In the genomic region with DNA sequence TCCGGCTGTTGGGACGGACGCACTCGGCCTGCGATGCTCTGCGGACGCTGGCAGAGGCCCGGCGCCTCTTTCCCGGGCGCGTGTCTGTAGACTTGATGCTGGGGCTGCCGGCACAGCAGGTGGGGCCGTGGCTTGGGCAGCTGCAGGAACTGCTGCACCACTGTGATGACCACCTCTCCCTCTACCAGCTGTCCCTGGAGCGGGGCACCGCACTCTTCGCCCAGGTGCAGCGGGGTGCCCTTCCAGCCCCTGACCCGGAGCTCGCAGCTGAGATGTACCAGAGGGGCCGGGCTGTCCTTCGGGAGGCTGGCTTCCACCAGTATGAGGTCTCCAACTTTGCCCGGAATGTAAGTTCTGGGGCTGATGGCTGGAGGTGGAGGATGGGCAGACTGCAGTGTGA, we compare ENCODE assay signal across 13 cellular contexts. TPM values are rescaled to one million over a fixed set of nuclear protein-coding genes. Genes with fewer than 3 reads are reported as not detected.
DNase-seq lines count a peak whose midpoint lies in the region; ATAC-seq and TF ChIP-seq lines count a peak whose summit lies in the region.
"Had no signal": no experiment of that assay in that cellular context is flagged by ENCODE, and none has a peak within 500 bp of the region (broad histone marks: within the 10 kb centered on the region; RNA-seq: fewer than 3 reads in every experiment).

No MANE protein-coding gene starts in this region.

- H3K36me3 ChIP-seq in mammary epithelial cell (ENCODE audit: insufficient read depth, low read length) (peaks cover 2% of the 10 kb centered on the region), neuronal stem cell (replicated peaks in 1 of 2; ENCODE audit: control insufficient read depth in 2 of 2, insufficient read depth in 2 of 2, low read length in 2 of 2) (peaks cover 2 to 18% of the 10 kb centered on the region in 2 donors), upper lobe of left lung (peaks cover 3 to 46% (median 26%) of the 10 kb centered on the region in 4 donors)

- POLR2A ChIA-PET in MCF 10A (lab: Yijun Ruan, JAX) = interaction anchor here (1.0 kb wide), 2 partner anchors 19 to 60 kb away, joined by 3 to 4 read pairs; no protein-coding TSS in a partner anchor

- no peaks in the 10 kb centered on the region for H3K79me1 ChIP-seq in neuronal stem cell (ENCODE audit: low read depth, low read length)

- no TSS peak for BruUV-seq in MCF 10A (replicated peaks; lab: Mats Ljungman, UMichigan)
- no TSS peak for BruUV-seq in mammary epithelial cell (replicated peaks; lab: Mats Ljungman, UMichigan)

- H3K4me3 ChIP-seq in mammary epithelial cell (replicated peaks in 1 of 3; ENCODE audit: insufficient read depth in 1 of 3, low read depth in 2 of 3, low read length in 3 of 3) (no peak overlapping the region), neuronal stem cell (ENCODE audit: low read length in 2 of 2) (no peak overlapping the region), upper lobe of left lung (no peak overlapping the region)

- H2BK15ac ChIP-seq in neuronal stem cell (ENCODE audit: low read length) = no peak overlapping the region

- H4K91ac ChIP-seq in neuronal stem cell (ENCODE audit: low read depth, low read length, poor library complexity) = no peak overlapping the region

- H3K9ac ChIP-seq in mammary epithelial cell (ENCODE audit: insufficient read depth, low read length) = no peak overlapping the region
- no peak overlapping the region for H3K9ac ChIP-seq in neuronal stem cell (ENCODE audit: low read depth, low read length, poor library complexity)

- no peak for ATAC-seq in upper lobe of left lung (ENCODE audit: low FRiP score in 2 of 2)

- no peak overlapping the region for H2BK5ac ChIP-seq in neuronal stem cell (ENCODE audit: low read length)

- peak overlapping the region; percentile 17 for H3K4ac ChIP-seq in neuronal stem cell (ENCODE audit: low read length)

- peak overlapping the region; percentile 26 for H3K23ac ChIP-seq in neuronal stem cell (ENCODE audit: low read depth, low read length, poor library complexity)

- no peak overlapping the region for H2BK120ac ChIP-seq in neuronal stem cell (ENCODE audit: low read depth, low read length)

- peaks cover 29% of the 10 kb centered on the region for H3K79me2 ChIP-seq in mammary epithelial cell (ENCODE audit: insufficient read depth, low read length)

- 77% methylated on average over 18 of the region's 23 CpGs for WGBS in mammary epithelial cell (ENCODE audit: low coverage, missing lambda C conversion rate)
- no CpG with 5 or more reads among the region's 23 CpGs for WGBS in neuronal stem cell (ENCODE audit: extremely low coverage in 2 of 2, insufficient read length in 2 of 2, insufficient replicate concordance in 1 of 2), 2 donors
- WGBS in upper lobe of left lung, 2 donors = 92 to 94% methylated on average over 14 to 15 of the region's 23 CpGs

- H3K9me3 ChIP-seq in mammary epithelial cell (replicated peaks; ENCODE audit: insufficient read depth, low read length) = no peaks in the 10 kb centered on the region
- H3K9me3 ChIP-seq in neuronal stem cell (replicated peaks in 1 of 2; ENCODE audit: control insufficient read depth in 2 of 2, insufficient read depth in 1 of 2, low read depth in 1 of 2, low read length in 2 of 2) = no peaks in the 10 kb centered on the region
- H3K9me3 ChIP-seq in upper lobe of left lung = no peaks in the 10 kb centered on the region

- H3K36me3 Mint-ChIP-seq in MCF 10A (ENCODE audit: insufficient read depth, unreplicated experiment) = peaks cover 55% of the 10 kb centered on the region

- peak overlapping the region; percentile 61 for H3K18ac ChIP-seq in neuronal stem cell (ENCODE audit: low read length)

- no peak overlapping the region for H2AFZ ChIP-seq in mammary epithelial cell (ENCODE audit: low read depth, low read length)
- no peak overlapping the region for H2AFZ ChIP-seq in neuronal stem cell (ENCODE audit: low read length)

- CTCF ChIA-PET in MCF 10A (lab: Yijun Ruan, JAX) (interaction anchor here (0.6 to 8.1 kb wide), 18 partner anchors 10 to 360 kb away, joined by 3 to 80 read pairs (median 4); a partner anchor contains a TSS), mammary epithelial cell (lab: Charles Lee; ENCODE audit: low non-redundant PET) (no interaction called here)

- H3K4me1 Mint-ChIP-seq in MCF 10A (ENCODE audit: insufficient read depth, unreplicated experiment) = peaks cover 25% of the 10 kb centered on the region

- DNase-seq in MCF 10A (ENCODE audit: unreplicated experiment) (no peak), mammary epithelial cell (no peak), neuronal stem cell (ENCODE audit: low spot score) (no peak), upper lobe of left lung (peak in 1 of 2 donors; percentile 78), NCI-H69 (lab: John Stamatoyannopoulos, UW) (no peak), mucosa of gallbladder (ENCODE audit: low spot score) (no peak), hypothalamus (lab: John Stamatoyannopoulos, UW) (no peak)
- DNase-seq: NCI-H524 treated with DMSO at 0.1 percent for 48 hours had no signal

- dilution Hi-C loops in mammary epithelial cell (cut with HindIII; ENCODE audit: low sequenced_read_pairs) = no loop called here

- H3K27ac Mint-ChIP-seq in MCF 10A (ENCODE audit: low read depth, unreplicated experiment) = peak overlapping the region; percentile 79

- H4K8ac ChIP-seq in neuronal stem cell (ENCODE audit: low read depth, low read length) = no peak overlapping the region

- H4K20me1 ChIP-seq in mammary epithelial cell (ENCODE audit: insufficient read depth, low read length) = no peaks in the 10 kb centered on the region

- TF ChIP-seq CTCF in MCF 10A (IDR thresholded peaks at IDR 0.05; ENCODE audit: unreplicated experiment) = no peak
- TF ChIP-seq CTCF in mammary epithelial cell (conservative IDR thresholded peaks at IDR 0.05 in 1 of 2, IDR thresholded peaks at IDR 0.05 in 1 of 2; ENCODE audit: extremely low read depth in 1 of 2, insufficient read depth in 1 of 2, low read depth in 1 of 2, low read length in 2 of 2) = no peak
- TF ChIP-seq CTCF in upper lobe of left lung (IDR thresholded peaks at IDR 0.05) = no peak

- no peak overlapping the region for H3K27ac ChIP-seq in mammary epithelial cell (ENCODE audit: insufficient read depth, low read depth, low read length)
- H3K27ac ChIP-seq in cingulate gyrus (ENCODE audit: low read depth, low read length) = peak overlapping the region; percentile 54
- H3K27ac ChIP-seq in neuronal stem cell (replicated peaks; ENCODE audit: low read length) = no peak overlapping the region
- peak overlapping the region in 3 of 4 donors; percentile 14 to 73 (median 18) for H3K27ac ChIP-seq in upper lobe of left lung

- H3K4me1 ChIP-seq in mammary epithelial cell (ENCODE audit: insufficient read depth, low read length) (peaks cover 32% of the 10 kb centered on the region), neuronal stem cell (ENCODE audit: control insufficient read depth in 2 of 2, insufficient read depth in 1 of 2, low read depth in 1 of 2, low read length in 2 of 2) (peaks cover 5 to 7% of the 10 kb centered on the region in 2 donors), upper lobe of left lung (peaks cover 16 to 36% (median 22%) of the 10 kb centered on the region in 4 donors)

- H3K14ac ChIP-seq in neuronal stem cell (ENCODE audit: low read length) = peak overlapping the region; percentile 84

- H3K27me3 ChIP-seq in mammary epithelial cell (ENCODE audit: insufficient read depth, low read length) = no peaks in the 10 kb centered on the region
- H3K27me3 ChIP-seq in neuronal stem cell (ENCODE audit: control insufficient read depth in 3 of 3, insufficient read depth in 3 of 3, low read depth in 1 of 3, low read length in 3 of 3) = peaks cover 0 to 2% (median 0%) of the 10 kb centered on the region in 3 experiments
- H3K27me3 ChIP-seq in upper lobe of left lung = no peaks in the 10 kb centered on the region

- H2AK5ac ChIP-seq in neuronal stem cell (ENCODE audit: low read depth, low read length) = peak overlapping the region; percentile 67

- intact Hi-C loops in MCF 10A (cut with micrococcal nuclease) (loop anchor here (1.0 to 5.0 kb wide), 5 partner anchors 19 to 360 kb away; a partner anchor contains a TSS), mammary epithelial cell (cut with micrococcal nuclease) (loop anchor here (1.0 to 10.0 kb wide), 9 partner anchors 19 to 363 kb away; a partner anchor contains a TSS)

- no peaks in the 10 kb centered on the region for H3K27me3 Mint-ChIP-seq in MCF 10A (ENCODE audit: insufficient read depth, unreplicated experiment)
- H3K27me3 Mint-ChIP-seq: activated CD4-positive, alpha-beta T cell treated with anti-CD3 and anti-CD28 coated beads, Interleukin-2, amount 10 ng/mL, durations not matched to agents 24 days and 14 days; IgD-negative memory B cell had no signal

- no peak overlapping the region for H2BK12ac ChIP-seq in neuronal stem cell (ENCODE audit: low read length)

- H3K4me3 Mint-ChIP-seq in MCF 10A (ENCODE audit: unreplicated experiment) = no peak overlapping the region
- H3K4me3 Mint-ChIP-seq: activated CD4-positive, alpha-beta T cell treated with anti-CD3 and anti-CD28 coated beads, Interleukin-2, amount 10 ng/mL, durations not matched to agents 24 days and 14 days had no signal

- TF ChIP-seq EP300 in upper lobe of left lung (IDR thresholded peaks at IDR 0.05) = no peak

- H3K4me2 ChIP-seq in mammary epithelial cell (ENCODE audit: insufficient read depth, low read depth, low read length) (no peak overlapping the region), neuronal stem cell (ENCODE audit: insufficient read depth, low read length, poor library complexity, severe bottlenecking) (no peak overlapping the region)

- TF ChIP-seq POLR2A in upper lobe of left lung (IDR thresholded peaks at IDR 0.05) = no peak

- in situ Hi-C loops in mammary epithelial cell (cut with MboI; ENCODE audit: low sequenced_read_pairs in 2 of 2) = loop anchor here (5.0 to 25.0 kb wide), 4 partner anchors 145 to 270 kb away; a partner anchor contains a TSS

- no peaks in the 10 kb centered on the region for H3K9me3 Mint-ChIP-seq in MCF 10A (ENCODE audit: unreplicated experiment)
- H3K9me3 Mint-ChIP-seq: activated CD4-positive, alpha-beta T cell treated with anti-CD3 and anti-CD28 coated beads, Interleukin-2, amount 10 ng/mL, durations not matched to agents 24 days and 14 days; IgD-negative memory B cell had no signal

RNA-seq across cellular contexts. Expression of a gene that starts 3.5 kb away (rescaled TPM):
- total RNA-seq in MCF 10A (2022) (25.2 and 28.7 TPM in 2 replicates), mammary epithelial cell (10 to 100 TPM; 17.2 to 29.9 TPM), upper lobe of left lung (10 to 100 TPM; 26.8 to 47.3 (median 34.9) TPM), mucosa of gallbladder (35.4 TPM)
- 18.8 TPM for polyA plus RNA-seq in mammary epithelial cell
- polyA minus RNA-seq in mammary epithelial cell = 33.2 TPM
- 8.9 TPM for polyA plus RNA-seq in neuronal stem cell (2013, experiment 1 of 2)
- polyA plus RNA-seq in neuronal stem cell (2013, experiment 2 of 2) = 8.5 TPM

RNA-seq across cellular contexts. Expression of a gene that starts 13.4 kb away (rescaled TPM):
- total RNA-seq in MCF 10A (2022) = not detected in 2 replicates
- total RNA-seq in mammary epithelial cell = not detected
- not detected for polyA plus RNA-seq in mammary epithelial cell
- not detected for polyA minus RNA-seq in mammary epithelial cell
- not detected for polyA plus RNA-seq in neuronal stem cell (2013, experiment 1 of 2)
- 0.04 TPM for polyA plus RNA-seq in neuronal stem cell (2013, experiment 2 of 2)
- under 1 TPM in 4 of 6 donors, not detected in 2; 0.13 to 0.30 (median 0.21) TPM for total RNA-seq in upper lobe of left lung
- 2.1 TPM for total RNA-seq in mucosa of gallbladder
- total RNA-seq: A673; activated CD4-positive, alpha-beta T cell treated with anti-CD3 and anti-CD28 coated beads, Interleukin-2, amount 10 ng/mL, durations not matched to agents 24 days and 14 days; dermis blood vessel endothelial cell had no signal

RNA-seq across cellular contexts. Expression of a gene that starts 26.1 kb away (rescaled TPM):
- total RNA-seq in MCF 10A (2022) (0.19 TPM in 1 of 2 replicates, not detected in the other), mammary epithelial cell (1 to 10 TPM in 1 of 2 donors, under 1 TPM in 1; 0.50 to 9.6 TPM), upper lobe of left lung (10 to 100 TPM in 1 of 6 donors, 1 to 10 TPM in 5; 1.0 to 14.7 (median 4.2) TPM), mucosa of gallbladder (4.6 TPM)
- polyA plus RNA-seq in mammary epithelial cell = 4.5 TPM
- polyA minus RNA-seq in mammary epithelial cell = not detected
- polyA plus RNA-seq in neuronal stem cell (2013, experiment 1 of 2) = 1.8 TPM
- polyA plus RNA-seq in neuronal stem cell (2013, experiment 2 of 2) = 2.2 TPM

RNA-seq across cellular contexts. Expression of a gene that starts 50.4 kb away (rescaled TPM):
- total RNA-seq in MCF 10A (2022) (2.1 and 4.4 TPM in 2 replicates), mammary epithelial cell (10 to 100 TPM; 12.2 to 70.7 TPM), upper lobe of left lung (10 to 100 TPM in 1 of 6 donors, 1 to 10 TPM in 2, under 1 TPM in 2, not detected in 1; 0.74 to 14.4 (median 1.2) TPM), mucosa of gallbladder (92.7 TPM)
- 101 TPM for polyA plus RNA-seq in mammary epithelial cell
- polyA minus RNA-seq in mammary epithelial cell = 151 TPM
- 0.04 TPM for polyA plus RNA-seq in neuronal stem cell (2013, experiment 1 of 2)
- 0.07 TPM for polyA plus RNA-seq in neuronal stem cell (2013, experiment 2 of 2)
- total RNA-seq: activated CD4-positive, alpha-beta T cell treated with anti-CD3 and anti-CD28 coated beads, Interleukin-2, amount 10 ng/mL, durations not matched to agents 24 days and 14 days had no signal
- polyA plus RNA-seq: IgD-negative memory B cell had no signal

RNA-seq across cellular contexts. Expression of a gene that starts 56.1 kb away (rescaled TPM):
- 10.5 and 17.8 TPM in 2 replicates for total RNA-seq in MCF 10A (2022)
- 10 to 100 TPM; 28.1 to 37.2 TPM for total RNA-seq in mammary epithelial cell
- polyA plus RNA-seq in mammary epithelial cell = 28.9 TPM
- 22.8 TPM for polyA minus RNA-seq in mammary epithelial cell
- polyA plus RNA-seq in neuronal stem cell (2013, experiment 1 of 2) = 12.5 TPM
- 13.0 TPM for polyA plus RNA-seq in neuronal stem cell (2013, experiment 2 of 2)
- total RNA-seq in upper lobe of left lung = 100 to 1,000 TPM in 4 of 6 donors, 10 to 100 TPM in 2; 52.3 to 239 (median 120) TPM
- total RNA-seq in mucosa of gallbladder = 67.5 TPM

Comparison
In these comparisons a context has a peak if more than half of its experiments do, and no peak if none do; other contexts are left out.
1. H3K27ac ChIP-seq: peak in cingulate gyrus (single experiment) and upper lobe of left lung (3 of 4); none in mammary epithelial cell (single experiment) and neuronal stem cell (single experiment).